15 cellular contexts compared by ENCODE assay signal in the genomic region with DNA sequence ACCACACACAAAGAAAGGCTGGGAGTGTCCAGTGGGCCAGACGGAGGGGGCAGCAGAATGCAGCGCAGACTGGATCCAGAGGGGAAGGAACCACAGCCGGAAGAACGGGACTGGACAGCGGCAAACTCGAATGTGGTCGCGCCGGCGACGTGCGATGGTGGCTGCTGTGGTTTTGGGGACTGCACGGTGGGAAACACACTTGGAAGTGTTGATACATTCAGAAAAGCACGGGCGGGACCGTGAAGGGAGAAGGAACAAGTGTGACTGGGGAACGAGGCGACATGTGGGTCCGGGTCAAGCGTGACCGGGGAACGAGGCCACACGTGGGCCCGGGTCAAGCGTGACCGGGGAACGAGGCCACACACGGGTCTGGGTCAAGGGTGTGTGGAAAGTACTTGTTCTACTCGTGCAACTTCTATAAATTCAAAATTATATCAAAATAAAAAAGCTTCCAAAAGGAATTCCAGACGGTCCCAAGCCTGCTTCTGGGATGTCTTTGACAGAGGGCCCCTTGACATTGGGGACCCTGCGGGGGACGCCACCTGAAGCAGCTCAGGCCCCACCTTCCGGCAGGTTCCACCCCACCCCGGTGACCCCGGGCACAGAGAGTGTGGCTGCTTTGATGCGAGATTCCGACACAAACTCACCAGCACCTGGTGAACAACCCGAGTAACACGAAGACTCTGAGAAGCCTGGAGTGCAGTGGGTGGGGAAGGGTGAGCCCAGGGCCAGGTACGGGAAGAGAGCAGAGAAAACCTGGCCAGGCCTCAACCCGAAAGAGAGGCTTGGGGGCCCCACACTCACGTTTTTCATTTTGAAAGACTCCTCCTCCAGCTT. TPM values are rescaled to one million over a fixed set of nuclear protein-coding genes. Genes with fewer than 3 reads are reported as not detected.
DNase-seq lines count a peak whose midpoint lies in the region; ATAC-seq and TF ChIP-seq lines count a peak whose summit lies in the region.
"Had no signal": no experiment of that assay in that cellular context is flagged by ENCODE, and none has a peak within 500 bp of the region (broad histone marks: within the 10 kb centered on the region; RNA-seq: fewer than 3 reads in every experiment).

No MANE protein-coding gene starts in this region.

- no peak overlapping the region for H2AFZ ChIP-seq in GM23248

- H3K4me1 ChIP-seq in GM23248 (ENCODE audit: insufficient read depth): no peaks in the 10 kb centered on the region
- peaks cover 17% of the 10 kb centered on the region for H3K4me1 ChIP-seq in skeletal muscle satellite cell (ENCODE audit: control insufficient read depth, insufficient read depth, low read length)
- peaks cover 7% of the 10 kb centered on the region for H3K4me1 ChIP-seq in testis
- H3K4me1 ChIP-seq: uterus had no signal

- DNase-seq in GM23248 (no peak), left ventricle myocardium superior (peak; percentile 21), testis (no peak), NCI-H345 (lab: John Stamatoyannopoulos, UW) (no peak)
- DNase-seq: BE2C, DMS153, MM.1S, NCI-H2029 treated with DMSO at 0.1 percent for 48 hours, NCI-H748 treated with DMSO at 0.1 percent for 48 hours, T-cell had no signal

- peak overlapping the region; percentile 66 for H3K4me3 Mint-ChIP-seq in activated T-helper 17 cell treated with anti-CD3 and anti-CD28 coated beads, Interleukin-2, amount 50 U/mL, for 72 hours
- H3K4me3 Mint-ChIP-seq: T-cell had no signal

- no peaks in the 10 kb centered on the region for H3K27me3 Mint-ChIP-seq in activated T-helper 17 cell treated with anti-CD3 and anti-CD28 coated beads, Interleukin-2, amount 50 U/mL, for 72 hours
- H3K27me3 Mint-ChIP-seq: T-cell had no signal

- intact Hi-C loops in left ventricle myocardium superior (cut with micrococcal nuclease) (no loop called here), testis (cut with DNase I; ENCODE audit: low total_unique reads) (no loop called here)

- H3K27ac ChIP-seq in GM23248 (peak overlapping the region; percentile 65), testis (peak overlapping the region in 1 of 2 donors; percentile 68)

- no peaks in the 10 kb centered on the region for H3K79me2 ChIP-seq in GM23248 (ENCODE audit: insufficient read depth)

- H3K4me2 ChIP-seq in GM23248 (ENCODE audit: unreplicated experiment): no peak overlapping the region
- no peak overlapping the region for H3K4me2 ChIP-seq in skeletal muscle satellite cell (ENCODE audit: low read length)

- peaks cover 56% of the 10 kb centered on the region for H3K36me3 Mint-ChIP-seq in activated T-helper 17 cell treated with anti-CD3 and anti-CD28 coated beads, Interleukin-2, amount 50 U/mL, for 72 hours (ENCODE audit: low read depth)

- H3K9me3 ChIP-seq in GM23248 (ENCODE audit: low read depth) (no peaks in the 10 kb centered on the region), skeletal muscle satellite cell (replicated peaks; ENCODE audit: low read length) (no peaks in the 10 kb centered on the region), testis (no peaks in the 10 kb centered on the region)
- H3K9me3 ChIP-seq: BE2C, uterus had no signal

- no peaks in the 10 kb centered on the region for H3K9me3 Mint-ChIP-seq in activated T-helper 17 cell treated with anti-CD3 and anti-CD28 coated beads, Interleukin-2, amount 50 U/mL, for 72 hours
- H3K9me3 Mint-ChIP-seq: T-cell had no signal

- H3K36me3 ChIP-seq in GM23248 (ENCODE audit: low read depth) (no peaks in the 10 kb centered on the region; the same call in 1 of the 2 replicates), skeletal muscle satellite cell (ENCODE audit: insufficient read depth, low read length) (peaks cover 71% of the 10 kb centered on the region), testis (ENCODE audit: low read depth, missing control alignments) (no peaks in the 10 kb centered on the region)
- H3K36me3 ChIP-seq: uterus had no signal

- H3F3A ChIP-seq in GM23248 (ENCODE audit: insufficient read depth): no peaks in the 10 kb centered on the region

- TF ChIP-seq CTCF in testis (IDR thresholded peaks at IDR 0.05): no peak

- H3K4me1 Mint-ChIP-seq in activated T-helper 17 cell treated with anti-CD3 and anti-CD28 coated beads, Interleukin-2, amount 50 U/mL, for 72 hours: peaks cover 8% of the 10 kb centered on the region
- H3K4me1 Mint-ChIP-seq: T-cell had no signal

- in situ Hi-C loops in GM23248 (cut with MboI): no loop called here

- peak overlapping the region; percentile 96 for H3K27ac Mint-ChIP-seq in activated T-helper 17 cell treated with anti-CD3 and anti-CD28 coated beads, Interleukin-2, amount 50 U/mL, for 72 hours
- H3K27ac Mint-ChIP-seq: T-cell had no signal

- H4K20me1 ChIP-seq in GM23248 (ENCODE audit: insufficient read depth): no peaks in the 10 kb centered on the region

- 81 to 82% methylated on average over 42 of the region's 42 CpGs for WGBS in GM23248 (ENCODE audit: low coverage in 1 of 2, low lambda C conversion rate in 2 of 2, missing lambda C conversion rate in 2 of 2), 2 experiments
- WGBS in testis, 2 donors: 58 to 67% methylated on average over 30 to 42 of the region's 42 CpGs

- ATAC-seq in activated T-helper 17 cell treated with anti-CD3 and anti-CD28 coated beads, Interleukin-2, amount 50 U/mL, for 72 hours (replicated peaks): peak; percentile 8
- ATAC-seq in left ventricle myocardium superior: no peak
- no peak for ATAC-seq in GM19324 (IDR thresholded peaks at IDR 0.05; ENCODE audit: low FRiP score, unreplicated experiment)
- no peak for ATAC-seq in HG03097 (IDR thresholded peaks at IDR 0.05; ENCODE audit: low FRiP score, unreplicated experiment)
- ATAC-seq: T-cell had no signal

- no peaks in the 10 kb centered on the region for H3K9me2 ChIP-seq in GM23248 (ENCODE audit: insufficient read depth)

- no peaks in the 10 kb centered on the region for H3K27me3 ChIP-seq in GM23248 (replicated peaks; ENCODE audit: insufficient read depth)
- H3K27me3 ChIP-seq in skeletal muscle satellite cell (ENCODE audit: control insufficient read depth, insufficient read depth, low read length): no peaks in the 10 kb centered on the region
- no peaks in the 10 kb centered on the region for H3K27me3 ChIP-seq in testis
- H3K27me3 ChIP-seq: BE2C, uterus had no signal

- no peak for TF ChIP-seq POLR2A in testis (IDR thresholded peaks at IDR 0.05)

- H3K9ac ChIP-seq in GM23248: peak overlapping the region; percentile 51
- peak overlapping the region; percentile 14 for H3K9ac ChIP-seq in skeletal muscle satellite cell (ENCODE audit: low read depth, low read length)

- H3K4me3 ChIP-seq in GM23248: no peak overlapping the region
- no peak overlapping the region for H3K4me3 ChIP-seq in skeletal muscle satellite cell (ENCODE audit: low read length)
- no peak overlapping the region for H3K4me3 ChIP-seq in testis
- H3K4me3 ChIP-seq: uterus had no signal

RNA-seq across cellular contexts. Expression of a gene that starts 25.1 kb away (rescaled TPM):
- total RNA-seq in GM23248 (2014; rRNA removed; shearing (Covaris generic)): 6.6 TPM in 1 of 2 replicates, not detected in the other
- 1.7 and 1.8 TPM in 2 replicates for polyA plus RNA-seq in GM23248 (2016; fragmentation: Nextera tagmentation; extraction: Ambion mirVana)
- 1 to 10 TPM; 1.3 to 3.9 TPM for total RNA-seq in activated T-helper 17 cell treated with anti-CD3 and anti-CD28 coated beads, Interleukin-2, amount 50 U/mL, for 72 hours
- 0.37 TPM for total RNA-seq in left ventricle myocardium superior
- total RNA-seq in skeletal muscle satellite cell (2012; rRNA removed): 0.25 and 0.44 TPM in 2 replicates
- 1 to 10 TPM; 2.9 to 5.5 TPM for total RNA-seq in testis
- polyA plus RNA-seq in testis (ENCODE audit: insufficient read depth, low read depth, low replicate concordance): 28.4 TPM
